In the genomic region with DNA sequence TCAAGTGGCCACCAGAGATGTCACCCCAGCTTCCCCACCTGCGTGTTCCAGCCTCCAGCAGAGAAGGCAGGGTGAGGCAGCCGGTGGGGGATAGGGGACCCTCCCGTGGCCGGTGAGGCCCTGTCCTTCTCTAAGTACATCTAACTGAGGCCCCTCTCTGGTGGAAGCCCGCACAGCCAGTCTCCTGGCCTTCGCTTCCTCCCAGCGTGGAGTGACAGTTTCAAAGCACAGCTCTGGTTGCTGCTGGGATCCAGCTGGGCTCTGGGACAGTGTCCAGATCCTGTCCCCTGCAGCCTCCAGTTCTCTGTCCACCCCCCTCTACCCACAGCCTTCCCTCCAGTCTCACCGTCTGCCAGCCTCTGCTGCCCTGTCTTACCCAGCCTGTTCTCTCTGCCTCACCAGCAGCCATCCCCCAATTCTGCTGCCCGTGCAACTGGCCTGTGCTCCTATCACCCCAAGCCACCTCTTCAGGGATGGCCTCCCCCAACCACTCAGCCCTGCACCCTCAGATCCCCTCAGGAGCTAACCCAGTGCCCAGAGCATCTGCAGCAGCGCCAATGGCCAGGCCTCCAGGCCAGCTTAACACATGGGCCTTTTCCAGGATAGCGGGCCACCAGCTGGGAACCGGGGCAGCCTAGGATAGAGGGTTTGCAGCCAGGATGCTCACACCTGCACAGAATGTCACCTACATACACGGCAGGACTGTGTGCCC, we compare ENCODE assay signal across 1 cellular context.
TF ChIP-seq lines count a peak whose summit lies in the region.

No MANE protein-coding gene starts in this region.

TF ChIP-seq in H1, 55 proteins besides CTCF, POLR2A, EP300 and RAD21:
- TF ChIP-seq YY1 (IDR thresholded peaks at IDR 0.05; ENCODE audit: low read depth, low read length): no peak
- TF ChIP-seq SIRT6 (IDR thresholded peaks at IDR 0.05; ENCODE audit: low read length): no peak
- no peak for TF ChIP-seq KDM5A (IDR thresholded peaks at IDR 0.05; ENCODE audit: low read length)
- TF ChIP-seq, protein P1, sequence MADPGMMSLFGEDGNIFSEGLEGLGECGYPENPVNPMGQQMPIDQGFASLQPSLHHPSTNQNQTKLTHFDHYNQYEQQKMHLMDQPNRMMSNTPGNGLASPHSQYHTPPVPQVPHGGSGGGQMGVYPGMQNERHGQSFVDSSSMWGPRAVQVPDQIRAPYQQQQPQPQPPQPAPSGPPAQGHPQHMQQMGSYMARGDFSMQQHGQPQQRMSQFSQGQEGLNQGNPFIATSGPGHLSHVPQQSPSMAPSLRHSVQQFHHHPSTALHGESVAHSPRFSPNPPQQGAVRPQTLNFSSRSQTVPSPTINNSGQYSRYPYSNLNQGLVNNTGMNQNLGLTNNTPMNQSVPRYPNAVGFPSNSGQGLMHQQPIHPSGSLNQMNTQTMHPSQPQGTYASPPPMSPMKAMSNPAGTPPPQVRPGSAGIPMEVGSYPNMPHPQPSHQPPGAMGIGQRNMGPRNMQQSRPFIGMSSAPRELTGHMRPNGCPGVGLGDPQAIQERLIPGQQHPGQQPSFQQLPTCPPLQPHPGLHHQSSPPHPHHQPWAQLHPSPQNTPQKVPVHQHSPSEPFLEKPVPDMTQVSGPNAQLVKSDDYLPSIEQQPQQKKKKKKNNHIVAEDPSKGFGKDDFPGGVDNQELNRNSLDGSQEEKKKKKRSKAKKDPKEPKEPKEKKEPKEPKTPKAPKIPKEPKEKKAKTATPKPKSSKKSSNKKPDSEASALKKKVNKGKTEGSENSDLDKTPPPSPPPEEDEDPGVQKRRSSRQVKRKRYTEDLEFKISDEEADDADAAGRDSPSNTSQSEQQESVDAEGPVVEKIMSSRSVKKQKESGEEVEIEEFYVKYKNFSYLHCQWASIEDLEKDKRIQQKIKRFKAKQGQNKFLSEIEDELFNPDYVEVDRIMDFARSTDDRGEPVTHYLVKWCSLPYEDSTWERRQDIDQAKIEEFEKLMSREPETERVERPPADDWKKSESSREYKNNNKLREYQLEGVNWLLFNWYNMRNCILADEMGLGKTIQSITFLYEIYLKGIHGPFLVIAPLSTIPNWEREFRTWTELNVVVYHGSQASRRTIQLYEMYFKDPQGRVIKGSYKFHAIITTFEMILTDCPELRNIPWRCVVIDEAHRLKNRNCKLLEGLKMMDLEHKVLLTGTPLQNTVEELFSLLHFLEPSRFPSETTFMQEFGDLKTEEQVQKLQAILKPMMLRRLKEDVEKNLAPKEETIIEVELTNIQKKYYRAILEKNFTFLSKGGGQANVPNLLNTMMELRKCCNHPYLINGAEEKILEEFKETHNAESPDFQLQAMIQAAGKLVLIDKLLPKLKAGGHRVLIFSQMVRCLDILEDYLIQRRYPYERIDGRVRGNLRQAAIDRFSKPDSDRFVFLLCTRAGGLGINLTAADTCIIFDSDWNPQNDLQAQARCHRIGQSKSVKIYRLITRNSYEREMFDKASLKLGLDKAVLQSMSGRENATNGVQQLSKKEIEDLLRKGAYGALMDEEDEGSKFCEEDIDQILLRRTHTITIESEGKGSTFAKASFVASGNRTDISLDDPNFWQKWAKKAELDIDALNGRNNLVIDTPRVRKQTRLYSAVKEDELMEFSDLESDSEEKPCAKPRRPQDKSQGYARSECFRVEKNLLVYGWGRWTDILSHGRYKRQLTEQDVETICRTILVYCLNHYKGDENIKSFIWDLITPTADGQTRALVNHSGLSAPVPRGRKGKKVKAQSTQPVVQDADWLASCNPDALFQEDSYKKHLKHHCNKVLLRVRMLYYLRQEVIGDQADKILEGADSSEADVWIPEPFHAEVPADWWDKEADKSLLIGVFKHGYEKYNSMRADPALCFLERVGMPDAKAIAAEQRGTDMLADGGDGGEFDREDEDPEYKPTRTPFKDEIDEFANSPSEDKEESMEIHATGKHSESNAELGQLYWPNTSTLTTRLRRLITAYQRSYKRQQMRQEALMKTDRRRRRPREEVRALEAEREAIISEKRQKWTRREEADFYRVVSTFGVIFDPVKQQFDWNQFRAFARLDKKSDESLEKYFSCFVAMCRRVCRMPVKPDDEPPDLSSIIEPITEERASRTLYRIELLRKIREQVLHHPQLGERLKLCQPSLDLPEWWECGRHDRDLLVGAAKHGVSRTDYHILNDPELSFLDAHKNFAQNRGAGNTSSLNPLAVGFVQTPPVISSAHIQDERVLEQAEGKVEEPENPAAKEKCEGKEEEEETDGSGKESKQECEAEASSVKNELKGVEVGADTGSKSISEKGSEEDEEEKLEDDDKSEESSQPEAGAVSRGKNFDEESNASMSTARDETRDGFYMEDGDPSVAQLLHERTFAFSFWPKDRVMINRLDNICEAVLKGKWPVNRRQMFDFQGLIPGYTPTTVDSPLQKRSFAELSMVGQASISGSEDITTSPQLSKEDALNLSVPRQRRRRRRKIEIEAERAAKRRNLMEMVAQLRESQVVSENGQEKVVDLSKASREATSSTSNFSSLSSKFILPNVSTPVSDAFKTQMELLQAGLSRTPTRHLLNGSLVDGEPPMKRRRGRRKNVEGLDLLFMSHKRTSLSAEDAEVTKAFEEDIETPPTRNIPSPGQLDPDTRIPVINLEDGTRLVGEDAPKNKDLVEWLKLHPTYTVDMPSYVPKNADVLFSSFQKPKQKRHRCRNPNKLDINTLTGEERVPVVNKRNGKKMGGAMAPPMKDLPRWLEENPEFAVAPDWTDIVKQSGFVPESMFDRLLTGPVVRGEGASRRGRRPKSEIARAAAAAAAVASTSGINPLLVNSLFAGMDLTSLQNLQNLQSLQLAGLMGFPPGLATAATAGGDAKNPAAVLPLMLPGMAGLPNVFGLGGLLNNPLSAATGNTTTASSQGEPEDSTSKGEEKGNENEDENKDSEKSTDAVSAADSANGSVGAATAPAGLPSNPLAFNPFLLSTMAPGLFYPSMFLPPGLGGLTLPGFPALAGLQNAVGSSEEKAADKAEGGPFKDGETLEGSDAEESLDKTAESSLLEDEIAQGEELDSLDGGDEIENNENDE (IDR thresholded peaks at IDR 0.05; ENCODE audit: insufficient replicate concordance, low read length): no peak
- no peak for TF ChIP-seq PHF8 (conservative IDR thresholded peaks at IDR 0.05; ENCODE audit: low read depth, low read length)
- TF ChIP-seq POU5F1 (IDR thresholded peaks at IDR 0.05; ENCODE audit: low read depth, low read length): no peak
- no peak for TF ChIP-seq KDM4A (IDR thresholded peaks at IDR 0.05; ENCODE audit: low read depth, low read length, severe bottlenecking)
- TF ChIP-seq BCL11A (IDR thresholded peaks at IDR 0.05; ENCODE audit: low read depth in 2 of 2, low read length in 2 of 2): no peak
- TF ChIP-seq TCF12 (IDR thresholded peaks at IDR 0.05; ENCODE audit: low read depth, low read length): no peak
- TF ChIP-seq, protein P2, sequence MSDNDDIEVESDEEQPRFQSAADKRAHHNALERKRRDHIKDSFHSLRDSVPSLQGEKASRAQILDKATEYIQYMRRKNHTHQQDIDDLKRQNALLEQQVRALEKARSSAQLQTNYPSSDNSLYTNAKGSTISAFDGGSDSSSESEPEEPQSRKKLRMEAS (IDR thresholded peaks at IDR 0.05): no peak
- TF ChIP-seq EGR1 (IDR thresholded peaks at IDR 0.05; ENCODE audit: borderline replicate concordance, low read depth, low read length): no peak
- TF ChIP-seq ASH2L (IDR thresholded peaks at IDR 0.05; ENCODE audit: low read length): no peak
- no peak for TF ChIP-seq RBBP5 (IDR thresholded peaks at IDR 0.05; ENCODE audit: borderline replicate concordance, low read depth, low read length)
- TF ChIP-seq CBX5 (IDR thresholded peaks at IDR 0.05; ENCODE audit: low read depth, low read length): no peak
- TF ChIP-seq SIX5 (IDR thresholded peaks at IDR 0.05; ENCODE audit: low read depth, low read length): no peak
- no peak for TF ChIP-seq SAP30 (IDR thresholded peaks at IDR 0.05; ENCODE audit: insufficient read depth, insufficient replicate concordance, low read length)
